ENCODE assay signal across 26 cellular contexts in genomic region chr11:7640826-7641225, GRCh38. TPM values are rescaled to one million over a fixed set of nuclear protein-coding genes. Genes with fewer than 3 reads are reported as not detected.
"Had no signal": no experiment of that assay in that cellular context is flagged by ENCODE, and none has a peak within 500 bp of the region (broad histone marks: within the 10 kb centered on the region; RNA-seq: fewer than 3 reads in every experiment).

No MANE protein-coding gene starts in this region.

- H3K4me1 Mint-ChIP-seq: activated CD4-positive, alpha-beta T cell treated with anti-CD3 and anti-CD28 coated beads, Interleukin-2, amount 10 ng/mL, durations not matched to agents 7 days and 5 days; activated naive CD4-positive, alpha-beta T cell treated with anti-CD3 and anti-CD28 coated beads, Interleukin-2, amount 10 ng/mL, durations not matched to agents 7 days and 5 days; activated naive CD8-positive, alpha-beta T cell treated with anti-CD3 and anti-CD28 coated beads for 36 hours had no signal

- H3K9me3 ChIP-seq: MG63, SJCRH30, SK-N-SH had no signal

- DNase-seq: activated B cell treated with CpG ODN at 0.5 μM for 24 hours; activated CD4-positive, alpha-beta memory T cell treated with anti-CD3 and anti-CD28 coated beads for 36 hours; activated CD4-positive, alpha-beta T cell treated with anti-CD3 and anti-CD28 coated beads for 1 hour; activated CD4-positive, alpha-beta T cell treated with anti-CD3 and anti-CD28 coated beads, Interleukin-2, amount 10 ng/mL, durations not matched to agents 7 days and 5 days; activated CD8-positive, alpha-beta memory T cell treated with anti-CD3 and anti-CD28 coated beads for 24 hours; activated gamma-delta T cell treated with Interleukin-2 at 50 U/mL for 16 hours; activated naive CD4-positive, alpha-beta T cell treated with anti-CD3 and anti-CD28 coated beads, Interleukin-2, amount 10 ng/mL, durations not matched to agents 7 days and 5 days; activated naive CD8-positive, alpha-beta T cell treated with anti-CD3 and anti-CD28 coated beads for 36 hours; activated T-cell treated with anti-CD3 and anti-CD28 coated beads, Interleukin-2, amount 50 U/mL, for 48 hours; brain microvascular endothelial cell; MG63; NCI-H1105 treated with DMSO at 0.1 percent for 48 hours; NCI-H1436 treated with DMSO at 0.1 percent for 48 hours; NCI-H187; NCI-H2081; NCI-H510A treated with DMSO at 0.1 percent for 48 hours; NCI-H69; NK-92 treated with Interleukin-12 subunit alpha and Interleukin-12 subunit beta, amount 100 ng/mL, for 24 hours; OCI-M1; Right ventricle myocardium superior; SJCRH30; SK-N-SH had no signal

- H3K4me1 ChIP-seq: SJCRH30 had no signal

- ATAC-seq: Panc1 had no signal

- H3K36me3 ChIP-seq: brain microvascular endothelial cell, cardiac muscle cell, MG63, SJCRH30 had no signal

- H3K9me3 Mint-ChIP-seq: activated B cell treated with CpG ODN at 0.5 μM for 24 hours; activated CD4-positive, alpha-beta memory T cell treated with anti-CD3 and anti-CD28 coated beads for 36 hours; activated CD4-positive, alpha-beta T cell treated with anti-CD3 and anti-CD28 coated beads, Interleukin-2, amount 10 ng/mL, durations not matched to agents 7 days and 5 days; activated naive CD4-positive, alpha-beta T cell treated with anti-CD3 and anti-CD28 coated beads, Interleukin-2, amount 10 ng/mL, durations not matched to agents 7 days and 5 days; activated naive CD8-positive, alpha-beta T cell treated with anti-CD3 and anti-CD28 coated beads for 36 hours; activated T-helper 2 cell treated with anti-CD3 and anti-CD28 coated beads, Interferon-gamma antibody, Interleukin-2, Interleukin-4, amounts not matched to agents 10 μg/mL and 5 μg/mL and 100 μg/mL, durations not matched to agents 14 hours and 24 hours and 36 hours had no signal

- H3K4me3 ChIP-seq: cardiac muscle cell, MG63, SJCRH30 had no signal

- H3K4me3 Mint-ChIP-seq: activated B cell treated with CpG ODN at 0.5 μM for 24 hours; activated CD4-positive, alpha-beta memory T cell treated with anti-CD3 and anti-CD28 coated beads for 36 hours; activated CD4-positive, alpha-beta T cell treated with anti-CD3 and anti-CD28 coated beads, Interleukin-2, amount 10 ng/mL, durations not matched to agents 7 days and 5 days; activated naive CD4-positive, alpha-beta T cell treated with anti-CD3 and anti-CD28 coated beads, Interleukin-2, amount 10 ng/mL, durations not matched to agents 7 days and 5 days; activated naive CD8-positive, alpha-beta T cell treated with anti-CD3 and anti-CD28 coated beads for 36 hours had no signal

- H3K27me3 Mint-ChIP-seq: activated B cell treated with CpG ODN at 0.5 μM for 24 hours; activated CD4-positive, alpha-beta memory T cell treated with anti-CD3 and anti-CD28 coated beads for 36 hours; activated CD4-positive, alpha-beta T cell treated with anti-CD3 and anti-CD28 coated beads, Interleukin-2, amount 10 ng/mL, durations not matched to agents 7 days and 5 days; activated naive CD4-positive, alpha-beta T cell treated with anti-CD3 and anti-CD28 coated beads, Interleukin-2, amount 10 ng/mL, durations not matched to agents 7 days and 5 days; activated naive CD8-positive, alpha-beta T cell treated with anti-CD3 and anti-CD28 coated beads for 36 hours had no signal

- H3K27ac Mint-ChIP-seq: activated B cell treated with CpG ODN at 0.5 μM for 24 hours; activated CD4-positive, alpha-beta memory T cell treated with anti-CD3 and anti-CD28 coated beads for 36 hours; activated CD4-positive, alpha-beta T cell treated with anti-CD3 and anti-CD28 coated beads, Interleukin-2, amount 10 ng/mL, durations not matched to agents 7 days and 5 days; activated naive CD8-positive, alpha-beta T cell treated with anti-CD3 and anti-CD28 coated beads for 36 hours; activated T-helper 2 cell treated with anti-CD3 and anti-CD28 coated beads, Interferon-gamma antibody, Interleukin-2, Interleukin-4, amounts not matched to agents 10 μg/mL and 5 μg/mL and 100 μg/mL, durations not matched to agents 14 hours and 24 hours and 36 hours had no signal

- H3K27ac ChIP-seq: brain microvascular endothelial cell, cardiac muscle cell, RWPE1, SJCRH30 had no signal

- H3K27me3 ChIP-seq: brain microvascular endothelial cell, cardiac muscle cell, MG63, SJCRH30 had no signal

RNA-seq across cellular contexts. Expression of gene CYB5R2, which starts 32.5 kb away (rescaled TPM):
- total RNA-seq: SJCRH30 had no signal
